In the genomic region with DNA sequence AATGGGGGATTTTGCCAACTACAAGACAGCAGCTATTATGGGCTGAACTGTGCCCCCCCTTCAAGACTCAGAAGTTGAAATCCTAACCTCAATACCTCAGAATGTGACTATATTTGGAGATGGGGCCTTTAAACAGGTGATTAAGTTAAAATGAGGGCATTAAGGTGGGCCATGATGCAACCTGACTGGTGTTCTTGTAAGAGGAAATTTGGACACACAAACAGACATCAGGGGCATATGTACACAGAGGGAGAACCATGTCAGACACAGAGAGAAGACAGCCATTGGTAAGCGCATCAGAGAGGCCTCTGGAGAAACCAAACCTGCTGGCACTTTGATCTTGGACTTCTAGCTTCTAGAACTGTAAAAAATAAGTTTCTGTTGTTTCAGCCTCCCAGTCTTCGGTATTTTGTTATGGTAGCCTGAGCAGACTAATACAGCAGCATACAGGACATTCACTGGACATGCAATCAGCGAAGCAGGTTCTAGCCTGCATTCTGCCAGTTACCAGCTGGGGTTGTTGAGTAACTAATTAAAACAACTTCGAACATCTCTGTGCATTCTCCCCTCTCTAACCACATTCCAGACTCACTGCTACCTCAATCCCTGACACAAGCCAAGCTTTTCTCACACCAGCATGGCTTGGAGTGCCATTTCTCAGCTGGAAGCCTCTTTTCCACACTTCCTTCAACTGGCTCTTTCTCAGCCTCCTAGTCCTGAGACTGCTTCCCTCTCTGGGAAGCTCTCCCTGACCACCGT, we compare ENCODE assay signal across 20 cellular contexts.
A peak's percentile ranks its signal among the peaks of the same experiment; 100 is the strongest.
DNase-seq lines count a peak whose midpoint lies in the region; ATAC-seq, FAIRE-seq and TF ChIP-seq lines count a peak whose summit lies in the region.
"Had no signal": no experiment of that assay in that cellular context is flagged by ENCODE, and none has a peak within 500 bp of the region (broad histone marks: within the 10 kb centered on the region; RNA-seq: fewer than 3 reads in every experiment).

No MANE protein-coding gene starts in this region.

- H3K36me3 ChIP-seq in HEK293 (ENCODE audit: control insufficient read depth in 2 of 2, insufficient read depth in 1 of 2, low read length in 2 of 2) (no peaks in the 10 kb centered on the region), astrocyte (ENCODE audit: insufficient read depth, low read length) (no peaks in the 10 kb centered on the region)
- H3K36me3 ChIP-seq: BE2C had no signal

- no peaks in the 10 kb centered on the region for H3K27me3 ChIP-seq in astrocyte (ENCODE audit: insufficient read depth, low read length)
- H3K27me3 ChIP-seq: BE2C had no signal

- FAIRE-seq in astrocyte (lab: Jason Lieb, UNC): no peak
- FAIRE-seq: D721Med had no signal

- no peak overlapping the region for H3K4me2 ChIP-seq in astrocyte (ENCODE audit: low read length)

- H3K27ac ChIP-seq in HEK293 (ENCODE audit: extremely low read depth, low read depth, low read length) (no peak overlapping the region), astrocyte (ENCODE audit: low read depth, low read length) (no peak overlapping the region), substantia nigra (ENCODE audit: low read depth, low read length, poor library complexity, severe bottlenecking) (peak overlapping the region; percentile 2)

- H3K9me3 ChIP-seq in HEK293 (ENCODE audit: control insufficient read depth, insufficient read depth, low read depth, low read length): no peaks in the 10 kb centered on the region
- H3K9me3 ChIP-seq in astrocyte (ENCODE audit: insufficient read depth, low read depth, low read length): no peaks in the 10 kb centered on the region
- H3K9me3 ChIP-seq: BE2C had no signal

- POLR2A ChIA-PET in HEK293 (lab: Yijun Ruan, JAX) (no interaction called here), T-cell (lab: Charles Lee) (no interaction called here)

- H3K4me1 ChIP-seq in HEK293 (ENCODE audit: control insufficient read depth, insufficient read depth, low read length) (peaks cover 5% of the 10 kb centered on the region), astrocyte (ENCODE audit: insufficient read depth, low read length) (no peaks in the 10 kb centered on the region)
- H3K4me1 ChIP-seq: BE2C had no signal

- no peak overlapping the region for H3K4me3 Mint-ChIP-seq in astrocyte (ENCODE audit: unreplicated experiment)
- H3K4me3 Mint-ChIP-seq in T-cell: no peak overlapping the region
- H3K4me3 Mint-ChIP-seq: IgD-negative memory B cell had no signal

- no peak for DNase-seq in astrocyte (ENCODE audit: low read depth)
- DNase-seq in kidney tubule cell (ENCODE audit: low spot score): peak; percentile 81
- DNase-seq in substantia nigra (lab: John Stamatoyannopoulos, UW): no peak
- no peak for DNase-seq in T-cell
- DNase-seq: BE2C, DMS53, GF-D8, Karpas-422, MV-4-11, NCI-H1105 treated with DMSO at 0.1 percent for 48 hours, NCI-H2029 treated with DMSO at 0.1 percent for 48 hours, NCI-H2171, NCI-H345, NCI-H524 treated with DMSO at 0.1 percent for 48 hours, Right ventricle myocardium superior had no signal

- ATAC-seq in HG03442 (IDR thresholded peaks at IDR 0.05; ENCODE audit: unreplicated experiment): no peak
- no peak for ATAC-seq in HG03280 (IDR thresholded peaks at IDR 0.05; ENCODE audit: unreplicated experiment)
- no peak for ATAC-seq in T-cell (replicated peaks in 1 of 4)

- H3K27me3 Mint-ChIP-seq in astrocyte (ENCODE audit: low read depth, unreplicated experiment): no peaks in the 10 kb centered on the region
- H3K27me3 Mint-ChIP-seq in T-cell: peaks cover 0 to 5% of the 10 kb centered on the region in 2 donors

- H3K79me2 ChIP-seq in astrocyte (ENCODE audit: insufficient read depth, low read length): no peaks in the 10 kb centered on the region

- CTCF ChIA-PET in HEK293 (lab: Yijun Ruan, JAX) (interaction anchor here (0.6 to 0.7 kb wide), 4 partner anchors 302 to 1873 kb away, joined by 3 read pairs; no protein-coding TSS in a partner anchor), T-cell (lab: Charles Lee) (no interaction called here)

- H3K4me1 Mint-ChIP-seq in astrocyte (ENCODE audit: low read depth, unreplicated experiment) (peaks cover 19% of the 10 kb centered on the region), T-cell (no peaks in the 10 kb centered on the region)
- H3K4me1 Mint-ChIP-seq: IgD-negative memory B cell had no signal

- no peak overlapping the region for H3K9ac ChIP-seq in astrocyte (ENCODE audit: low read length)

- H3K36me3 Mint-ChIP-seq in astrocyte (ENCODE audit: low read depth, unreplicated experiment) (no peaks in the 10 kb centered on the region), T-cell (no peaks in the 10 kb centered on the region)
- H3K36me3 Mint-ChIP-seq: IgD-negative memory B cell had no signal

- no peak for TF ChIP-seq CTCF in HEK293 (tag by site-specific recombination; IDR thresholded peaks at IDR 0.05)
- no peak for TF ChIP-seq CTCF in astrocyte (IDR thresholded peaks at IDR 0.05; ENCODE audit: insufficient read depth, low read depth, low read length)

- H2AFZ ChIP-seq in astrocyte (ENCODE audit: low read depth, low read length): no peak overlapping the region

- no peaks in the 10 kb centered on the region for H3K9me3 Mint-ChIP-seq in astrocyte (ENCODE audit: unreplicated experiment)
- H3K9me3 Mint-ChIP-seq in T-cell: no peaks in the 10 kb centered on the region
- H3K9me3 Mint-ChIP-seq: IgD-negative memory B cell had no signal

- H4K20me1 ChIP-seq in astrocyte (ENCODE audit: insufficient read depth, low read length): no peaks in the 10 kb centered on the region

- H3K4me3 ChIP-seq in HEK293 (ENCODE audit: low read depth, low read length) (no peak overlapping the region), astrocyte (ENCODE audit: insufficient read depth, low read depth, low read length) (no peak overlapping the region)

- H3K27ac Mint-ChIP-seq in astrocyte (ENCODE audit: unreplicated experiment) (peak overlapping the region; percentile 82), T-cell (no peak overlapping the region)
- H3K27ac Mint-ChIP-seq: IgD-negative memory B cell had no signal

TF ChIP-seq in HEK293, 187 proteins besides CTCF, POLR2A, EP300 and RAD21:
- TF ChIP-seq, protein P1, sequence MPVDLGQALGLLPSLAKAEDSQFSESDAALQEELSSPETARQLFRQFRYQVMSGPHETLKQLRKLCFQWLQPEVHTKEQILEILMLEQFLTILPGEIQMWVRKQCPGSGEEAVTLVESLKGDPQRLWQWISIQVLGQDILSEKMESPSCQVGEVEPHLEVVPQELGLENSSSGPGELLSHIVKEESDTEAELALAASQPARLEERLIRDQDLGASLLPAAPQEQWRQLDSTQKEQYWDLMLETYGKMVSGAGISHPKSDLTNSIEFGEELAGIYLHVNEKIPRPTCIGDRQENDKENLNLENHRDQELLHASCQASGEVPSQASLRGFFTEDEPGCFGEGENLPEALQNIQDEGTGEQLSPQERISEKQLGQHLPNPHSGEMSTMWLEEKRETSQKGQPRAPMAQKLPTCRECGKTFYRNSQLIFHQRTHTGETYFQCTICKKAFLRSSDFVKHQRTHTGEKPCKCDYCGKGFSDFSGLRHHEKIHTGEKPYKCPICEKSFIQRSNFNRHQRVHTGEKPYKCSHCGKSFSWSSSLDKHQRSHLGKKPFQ (tag by site-specific recombination; IDR thresholded peaks at IDR 0.05): no peak
- TF ChIP-seq ZNF341 (tag by site-specific recombination; IDR thresholded peaks at IDR 0.05; ENCODE audit: low read depth) (no peak), ZNF521 (tag by site-specific recombination; IDR thresholded peaks at IDR 0.05) (no peak), KLF9 (tag by site-specific recombination; IDR thresholded peaks at IDR 0.05; ENCODE audit: low read depth) (no peak), ZNF548 (tag by site-specific recombination; IDR thresholded peaks at IDR 0.05) (peak; percentile 76), ZSCAN30 (tag by site-specific recombination; IDR thresholded peaks at IDR 0.05) (no peak), ZNF10 (tag by site-specific recombination; IDR thresholded peaks at IDR 0.05) (no peak)
- TF ChIP-seq, protein P2, sequence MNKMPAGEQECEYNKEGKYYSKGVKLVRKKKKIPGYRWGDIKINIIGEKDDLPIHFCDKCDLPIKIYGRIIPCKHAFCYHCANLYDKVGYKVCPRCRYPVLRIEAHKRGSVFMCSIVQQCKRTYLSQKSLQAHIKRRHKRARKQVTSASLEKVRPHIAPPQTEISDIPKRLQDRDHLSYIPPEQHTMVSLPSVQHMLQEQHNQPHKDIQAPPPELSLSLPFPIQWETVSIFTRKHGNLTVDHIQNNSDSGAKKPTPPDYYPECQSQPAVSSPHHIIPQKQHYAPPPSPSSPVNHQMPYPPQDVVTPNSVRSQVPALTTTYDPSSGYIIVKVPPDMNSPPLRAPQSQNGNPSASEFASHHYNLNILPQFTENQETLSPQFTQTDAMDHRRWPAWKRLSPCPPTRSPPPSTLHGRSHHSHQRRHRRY (tag by site-specific recombination; IDR thresholded peaks at IDR 0.05): no peak
